10 cellular contexts compared by ENCODE assay signal in the genomic region with DNA sequence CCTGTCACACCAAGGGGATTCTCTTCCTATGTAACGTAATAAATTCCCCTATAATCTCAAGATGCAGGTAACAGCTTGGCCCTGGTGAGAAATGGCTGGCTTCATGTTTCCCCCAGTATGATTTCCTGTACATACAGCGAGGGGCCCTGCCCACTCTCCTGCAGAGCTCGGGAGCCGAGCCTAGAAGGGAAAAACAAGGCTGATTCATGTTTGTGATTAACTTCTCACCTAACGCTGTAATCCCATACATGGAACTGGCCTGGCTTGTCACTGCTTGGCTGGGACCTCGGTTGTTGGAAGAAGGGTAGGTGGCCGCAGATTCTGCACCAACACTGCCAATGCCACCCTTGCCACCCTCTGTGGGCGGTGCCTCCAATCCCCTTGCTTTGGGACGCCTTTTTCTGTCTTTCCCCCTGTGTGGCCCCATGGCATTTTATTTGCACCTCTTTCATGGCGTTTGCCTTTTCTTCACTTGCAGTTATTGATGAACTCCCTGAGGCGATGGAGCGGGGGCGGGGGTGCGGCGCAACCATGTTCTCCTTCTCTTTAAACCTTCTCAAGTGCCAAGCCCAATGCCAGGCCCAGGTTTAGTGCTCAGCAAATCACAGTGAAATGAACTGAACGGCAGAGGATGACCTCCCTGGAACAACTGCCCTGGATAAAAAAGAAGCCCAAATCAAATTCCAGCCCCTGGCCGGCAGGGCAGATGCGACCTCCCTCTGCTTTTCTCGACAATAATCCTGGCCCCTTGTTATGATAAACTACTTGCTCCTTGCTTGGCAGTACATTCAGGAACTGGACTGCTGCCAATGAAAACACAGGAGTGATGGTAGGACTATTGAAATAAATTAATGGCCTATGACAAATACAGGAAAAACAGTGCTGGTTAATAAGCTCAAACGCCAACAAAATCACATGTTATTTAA.
DNase-seq lines count a peak whose midpoint lies in the region; ATAC-seq, FAIRE-seq and TF ChIP-seq lines count a peak whose summit lies in the region.
"Had no signal": no experiment of that assay in that cellular context is flagged by ENCODE, and none has a peak within 500 bp of the region (broad histone marks: within the 10 kb centered on the region; RNA-seq: fewer than 3 reads in every experiment).

No MANE protein-coding gene starts in this region.

- no peak overlapping the region for H3K9ac ChIP-seq in HepG2 (ENCODE audit: insufficient read depth, low read depth, low read length)
- H3K9ac ChIP-seq: BLaER1 treated with 17β-estradiol and CSF1 and Interleukin-3, amounts not matched to agents 10 nM and 100 nM had no signal

- no peaks in the 10 kb centered on the region for H3K9me3 Mint-ChIP-seq in activated naive CD4-positive, alpha-beta T cell treated with anti-CD3 and anti-CD28 coated beads, Interleukin-2, amount 10 ng/mL, durations not matched to agents 7 days and 5 days
- H3K9me3 Mint-ChIP-seq in CD8-positive, alpha-beta T cell, result no peaks in the 10 kb centered on the region

- H3K27me3 ChIP-seq in right lobe of liver (no peaks in the 10 kb centered on the region), HepG2 (ENCODE audit: control insufficient read depth in 1 of 2, insufficient read depth in 2 of 2, low read length in 2 of 2) (peaks cover 8 to 57% of the 10 kb centered on the region in 2 experiments; a peak in 3 of 5 replicates)
- no peaks in the 10 kb centered on the region for H3K27me3 ChIP-seq in CD8-positive, alpha-beta T cell (ENCODE audit: insufficient read depth, low read length)
- H3K27me3 ChIP-seq: BLaER1 treated with 17β-estradiol and CSF1 and Interleukin-3, amounts not matched to agents 10 nM and 100 nM had no signal

- ATAC-seq in right lobe of liver, result peak; percentile 32 to 78 (median 46)
- ATAC-seq in HepG2, result no peak
- ATAC-seq in CD8-positive, alpha-beta T cell, result no peak

- no peaks in the 10 kb centered on the region for H3K9me3 ChIP-seq in right lobe of liver
- H3K9me3 ChIP-seq in HepG2 (ENCODE audit: low read length), result no peaks in the 10 kb centered on the region
- no peaks in the 10 kb centered on the region for H3K9me3 ChIP-seq in CD8-positive, alpha-beta T cell (ENCODE audit: low read length)

- DNase-seq in right lobe of liver (no peak), HepG2 (ENCODE audit: low spot score) (no peak), RPMI8226 (peak; percentile 33), glomerular visceral epithelial cell (ENCODE audit: extremely low spot score) (peak; percentile 85), hypothalamus (lab: John Stamatoyannopoulos, UW) (no peak)
- DNase-seq in NK-92 treated with Interleukin-12 subunit alpha and Interleukin-12 subunit beta, amount 100 ng/mL, for 24 hours (lab: John Stamatoyannopoulos, UW), result no peak
- DNase-seq in activated naive CD4-positive, alpha-beta T cell treated with anti-CD3 and anti-CD28 coated beads, Interleukin-2, amount 10 ng/mL, durations not matched to agents 7 days and 5 days, result no peak
- no peak for DNase-seq in CD8-positive, alpha-beta T cell
- DNase-seq: stimulated activated CD4-positive, alpha-beta T cell treated with anti-CD3 and anti-CD28 coated beads, Interleukin-4, amount 100 ng/mL, for 4 hours had no signal

- no TSS peak for BruUV-seq in HepG2 (replicated peaks; lab: Mats Ljungman, UMichigan)

- WGBS in right lobe of liver (ENCODE audit: insufficient coverage, low coverage, low lambda C conversion rate, missing lambda C conversion rate), result 25% methylated on average over 15 of the region's 20 CpGs
- 4% methylated on average over 14 of the region's 20 CpGs for WGBS in HepG2 (ENCODE audit: low lambda C conversion rate)

- no peak for TF ChIP-seq RAD21 in HepG2 (CRISPR knock-in tag; IDR thresholded peaks at IDR 0.05)

- H2AFZ ChIP-seq in HepG2 (ENCODE audit: low read length), result no peak overlapping the region

- H3K4me3 ChIP-seq in right lobe of liver, result no peak overlapping the region
- no peak overlapping the region for H3K4me3 ChIP-seq in HepG2 (replicated peaks in 1 of 3; ENCODE audit: insufficient read depth in 1 of 3, low read depth in 2 of 3, low read length in 3 of 3)
- no peak overlapping the region for H3K4me3 ChIP-seq in CD8-positive, alpha-beta T cell (ENCODE audit: low read depth, low read length)
- H3K4me3 ChIP-seq: BLaER1 treated with 17β-estradiol and CSF1 and Interleukin-3, amounts not matched to agents 10 nM and 100 nM had no signal

- FAIRE-seq in HepG2 (lab: Jason Lieb, UNC), result no peak

- no peaks in the 10 kb centered on the region for H3K4me1 ChIP-seq in right lobe of liver
- no peaks in the 10 kb centered on the region for H3K4me1 ChIP-seq in HepG2 (ENCODE audit: insufficient read depth, low read length)
- H3K4me1 ChIP-seq in CD8-positive, alpha-beta T cell (ENCODE audit: insufficient read depth, low read length), result no peaks in the 10 kb centered on the region
- H3K4me1 ChIP-seq: BLaER1 treated with 17β-estradiol and CSF1 and Interleukin-3, amounts not matched to agents 10 nM and 100 nM had no signal

- no peak overlapping the region for H3K4me3 Mint-ChIP-seq in activated naive CD4-positive, alpha-beta T cell treated with anti-CD3 and anti-CD28 coated beads, Interleukin-2, amount 10 ng/mL, durations not matched to agents 7 days and 5 days
- no peak overlapping the region for H3K4me3 Mint-ChIP-seq in CD8-positive, alpha-beta T cell

- H3K27ac Mint-ChIP-seq in activated naive CD4-positive, alpha-beta T cell treated with anti-CD3 and anti-CD28 coated beads, Interleukin-2, amount 10 ng/mL, durations not matched to agents 7 days and 5 days, result no peak overlapping the region
- no peak overlapping the region for H3K27ac Mint-ChIP-seq in CD8-positive, alpha-beta T cell

- no peak overlapping the region for H3K4me2 ChIP-seq in HepG2 (ENCODE audit: low read depth, low read length)
- H3K4me2 ChIP-seq: BLaER1 treated with 17β-estradiol and CSF1 and Interleukin-3, amounts not matched to agents 10 nM and 100 nM had no signal

- POLR2A ChIA-PET in HepG2 (lab: Yijun Ruan, JAX), result no interaction called here
- POLR2A ChIA-PET in CD8-positive, alpha-beta T cell (lab: Charles Lee), result no interaction called here

- intact Hi-C loops in right lobe of liver (cut with DNase I), result no loop called here
- intact Hi-C loops in HepG2 (cut with micrococcal nuclease; ENCODE audit: unreplicated experiment), result no loop called here
- intact Hi-C loops in CD8-positive, alpha-beta T cell (cut with DNase I, micrococcal nuclease), result no loop called here

- H4K20me1 ChIP-seq in HepG2 (ENCODE audit: insufficient read depth, low read length), result no peaks in the 10 kb centered on the region
- H4K20me1 ChIP-seq: BLaER1 treated with 17β-estradiol and CSF1 and Interleukin-3, amounts not matched to agents 10 nM and 100 nM had no signal

- in situ Hi-C loops in HepG2 (cut with HindIII; ENCODE audit: extremely low pct_ligation_motif_present, low pct_unique_long_range_greater_than_20kb), result no loop called here

- no peaks in the 10 kb centered on the region for H3K4me1 Mint-ChIP-seq in activated naive CD4-positive, alpha-beta T cell treated with anti-CD3 and anti-CD28 coated beads, Interleukin-2, amount 10 ng/mL, durations not matched to agents 7 days and 5 days
- H3K4me1 Mint-ChIP-seq in CD8-positive, alpha-beta T cell (ENCODE audit: low read depth), result no peaks in the 10 kb centered on the region

- H3K27ac ChIP-seq in right lobe of liver (no peak overlapping the region), HepG2 (ENCODE audit: extremely low read length, insufficient read depth, low read length) (no peak overlapping the region)
- no peak overlapping the region for H3K27ac ChIP-seq in CD8-positive, alpha-beta T cell (ENCODE audit: low read depth, low read length)
- H3K27ac ChIP-seq: BLaER1 treated with 17β-estradiol and CSF1 and Interleukin-3, amounts not matched to agents 10 nM and 100 nM had no signal

- TF ChIP-seq EP300 in HepG2 (IDR thresholded peaks at IDR 0.05; ENCODE audit: low read depth in 2 of 2, low read length in 2 of 2) (no peak), HepG2 (CRISPR knock-in tag; IDR thresholded peaks at IDR 0.05; ENCODE audit: borderline replicate concordance) (no peak)

- H3K27me3 Mint-ChIP-seq in activated naive CD4-positive, alpha-beta T cell treated with anti-CD3 and anti-CD28 coated beads, Interleukin-2, amount 10 ng/mL, durations not matched to agents 7 days and 5 days, result peaks cover 45% of the 10 kb centered on the region
- H3K27me3 Mint-ChIP-seq in CD8-positive, alpha-beta T cell (ENCODE audit: low read depth), result peaks cover 59% of the 10 kb centered on the region

- TF ChIP-seq POLR2A in right lobe of liver (IDR thresholded peaks at IDR 0.05) (no peak), HepG2 (IDR thresholded peaks at IDR 0.05; ENCODE audit: insufficient read depth in 1 of 2, low read depth in 2 of 2, low read length in 2 of 2) (no peak)

- H3K36me3 Mint-ChIP-seq in activated naive CD4-positive, alpha-beta T cell treated with anti-CD3 and anti-CD28 coated beads, Interleukin-2, amount 10 ng/mL, durations not matched to agents 7 days and 5 days, result no peaks in the 10 kb centered on the region
- no peaks in the 10 kb centered on the region for H3K36me3 Mint-ChIP-seq in CD8-positive, alpha-beta T cell

- CTCF ChIA-PET in HepG2 (lab: Yijun Ruan, JAX; ENCODE audit: low intra/inter-chr PET ratio, low total read pairs), result no interaction called here
- CTCF ChIA-PET in activated naive CD4-positive, alpha-beta T cell treated with anti-CD3 and anti-CD28 coated beads, Interleukin-2, amount 10 ng/mL, durations not matched to agents 7 days and 5 days (lab: Charles Lee), result no interaction called here
- CTCF ChIA-PET in CD8-positive, alpha-beta T cell (lab: Charles Lee), result no interaction called here

- TF ChIP-seq CTCF in right lobe of liver (IDR thresholded peaks at IDR 0.05) (no peak), HepG2 (CRISPR knock-in tag; IDR thresholded peaks at IDR 0.05) (no peak)
- no peak for TF ChIP-seq CTCF in CD8-positive, alpha-beta T cell (IDR thresholded peaks at IDR 0.05)

- no peaks in the 10 kb centered on the region for H3K79me2 ChIP-seq in HepG2 (ENCODE audit: insufficient read depth, low read length)

- H3K36me3 ChIP-seq in right lobe of liver (no peaks in the 10 kb centered on the region), HepG2 (replicated peaks in 1 of 2; ENCODE audit: control insufficient read depth in 1 of 2, insufficient read depth in 2 of 2, low read length in 2 of 2) (no peaks in the 10 kb centered on the region)
- no peaks in the 10 kb centered on the region for H3K36me3 ChIP-seq in CD8-positive, alpha-beta T cell (ENCODE audit: insufficient read depth, low read length)
- H3K36me3 ChIP-seq: BLaER1 treated with 17β-estradiol and CSF1 and Interleukin-3, amounts not matched to agents 10 nM and 100 nM had no signal

TF ChIP-seq in HepG2, 621 proteins besides CTCF, POLR2A, EP300 and RAD21 (continues in another document):
- no peak for TF ChIP-seq ZNF333 (CRISPR knock-in tag; IDR thresholded peaks at IDR 0.05; ENCODE audit: borderline replicate concordance)
- no peak for TF ChIP-seq NFKBIZ (CRISPR knock-in tag; IDR thresholded peaks at IDR 0.05)
- TF ChIP-seq HOXA7 (CRISPR knock-in tag; IDR thresholded peaks at IDR 0.05), result no peak
- no peak for TF ChIP-seq MXD4 (CRISPR knock-in tag; IDR thresholded peaks at IDR 0.05)
- no peak for TF ChIP-seq ZNF672 (CRISPR knock-in tag; IDR thresholded peaks at IDR 0.05)

Comparison
In these comparisons a context has a peak if more than half of its experiments do, and no peak if none do; other contexts are left out.
1. ATAC-seq: peak in right lobe of liver (4 of 4); none in HepG2 (single experiment) and CD8-positive, alpha-beta T cell (single experiment).
2. DNase-seq: peak in RPMI8226 (single experiment) and glomerular visceral epithelial cell (single experiment); none in right lobe of liver (0 of 3), HepG2 (single experiment), NK-92 treated with Interleukin-12 subunit alpha and Interleukin-12 subunit beta, amount 100 ng/mL, for 24 hours (single experiment), activated naive CD4-positive, alpha-beta T cell treated with anti-CD3 and anti-CD28 coated beads, Interleukin-2, amount 10 ng/mL, durations not matched to agents 7 days and 5 days (single experiment), CD8-positive, alpha-beta T cell (0 of 7) and hypothalamus (0 of 51).